ENCODE assay signal across 1 cellular context in the genomic region with DNA sequence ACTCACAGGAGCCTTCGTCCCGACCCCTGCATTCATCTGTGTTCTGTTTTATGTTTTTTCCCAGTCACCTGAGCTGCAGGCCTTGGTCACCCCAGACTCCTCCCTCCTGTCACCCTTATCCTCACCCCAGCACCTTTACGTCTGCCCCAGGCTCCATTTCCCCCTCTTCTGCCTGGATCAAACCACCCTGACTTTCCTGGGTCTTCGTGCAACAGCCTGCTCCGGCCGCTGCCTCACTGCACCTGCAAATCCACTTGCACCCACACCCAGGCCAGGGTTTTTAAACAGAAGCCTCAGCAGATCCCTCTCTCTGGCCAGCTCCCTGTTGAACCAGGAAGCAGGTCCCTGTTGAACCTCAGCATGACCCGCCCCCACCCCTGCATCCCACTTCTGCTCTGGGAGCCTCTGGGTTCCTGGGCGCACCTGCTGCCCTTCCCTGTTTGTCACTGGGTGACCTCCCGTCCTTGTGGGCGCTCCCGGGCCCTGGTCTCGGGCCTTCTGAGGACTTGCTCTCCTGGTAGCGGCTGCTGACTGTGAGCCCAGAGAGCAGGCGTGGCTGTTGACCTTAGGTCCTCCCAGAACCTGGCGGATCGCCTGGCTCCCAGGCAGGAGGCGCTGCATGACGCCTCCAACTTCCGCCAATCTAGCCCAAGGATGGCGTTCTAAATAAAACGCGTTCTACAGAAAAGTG.
A peak's percentile ranks its signal among the peaks of the same experiment; 100 is the strongest.
TF ChIP-seq lines count a peak whose summit lies in the region.

No MANE protein-coding gene starts in this region.

TF ChIP-seq in HepG2, 621 proteins besides CTCF, POLR2A, EP300 and RAD21 (continued from another document):
- TF ChIP-seq, protein P1, sequence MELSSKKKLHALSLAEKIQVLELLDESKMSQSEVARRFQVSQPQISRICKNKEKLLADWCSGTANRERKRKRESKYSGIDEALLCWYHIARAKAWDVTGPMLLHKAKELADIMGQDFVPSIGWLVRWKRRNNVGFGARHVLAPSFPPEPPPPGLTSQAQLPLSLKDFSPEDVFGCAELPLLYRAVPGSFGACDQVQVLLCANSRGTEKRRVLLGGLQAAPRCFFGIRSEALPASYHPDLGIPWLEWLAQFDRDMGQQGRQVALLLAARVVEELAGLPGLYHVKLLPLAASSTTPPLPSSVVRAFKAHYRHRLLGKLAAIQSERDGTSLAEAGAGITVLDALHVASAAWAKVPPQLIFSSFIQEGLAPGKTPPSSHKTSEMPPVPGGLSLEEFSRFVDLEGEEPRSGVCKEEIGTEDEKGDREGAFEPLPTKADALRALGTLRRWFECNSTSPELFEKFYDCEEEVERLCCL (CRISPR knock-in tag; IDR thresholded peaks at IDR 0.05; ENCODE audit: borderline replicate concordance): no peak; the same call in 1 of the 2 replicates
- TF ChIP-seq FOXP1 (IDR thresholded peaks at IDR 0.05) (no peak), FOXP1 (CRISPR knock-in tag; IDR thresholded peaks at IDR 0.05) (no peak), NRL (CRISPR knock-in tag; IDR thresholded peaks at IDR 0.05; ENCODE audit: borderline replicate concordance) (no peak), ZNF501 (CRISPR knock-in tag; IDR thresholded peaks at IDR 0.05) (peak; percentile 70), RXRA (CRISPR knock-in tag; IDR thresholded peaks at IDR 0.05) (peak; percentile 82), SALL1 (CRISPR knock-in tag; IDR thresholded peaks at IDR 0.05) (peak; percentile 41; the same call in 1 of the 2 replicates), RBFOX2 (IDR thresholded peaks at IDR 0.05; ENCODE audit: low read depth, low read length) (peak; percentile 49), MYC (CRISPR knock-in tag; IDR thresholded peaks at IDR 0.05; ENCODE audit: borderline replicate concordance) (peak; percentile 46; the same call in 1 of the 2 replicates), ZNF292 (CRISPR knock-in tag; IDR thresholded peaks at IDR 0.05; ENCODE audit: borderline replicate concordance, low read depth) (peak; percentile 25; the same call in 1 of the 2 replicates), ZFP62 (CRISPR knock-in tag; IDR thresholded peaks at IDR 0.05) (no peak), BORCS8-MEF2B (CRISPR knock-in tag; IDR thresholded peaks at IDR 0.05) (peak; percentile 67; the same call in 1 of the 2 replicates), HDAC2 (CRISPR knock-in tag; IDR thresholded peaks at IDR 0.05) (peak; percentile 56; the same call in 1 of the 2 replicates), POGZ (CRISPR knock-in tag; IDR thresholded peaks at IDR 0.05) (0 out of 2 replicates have a peak, but pooled peaks have one; percentile 29), SNAI1 (CRISPR knock-in tag; IDR thresholded peaks at IDR 0.05; ENCODE audit: borderline replicate concordance) (no peak)
- TF ChIP-seq, protein P2, sequence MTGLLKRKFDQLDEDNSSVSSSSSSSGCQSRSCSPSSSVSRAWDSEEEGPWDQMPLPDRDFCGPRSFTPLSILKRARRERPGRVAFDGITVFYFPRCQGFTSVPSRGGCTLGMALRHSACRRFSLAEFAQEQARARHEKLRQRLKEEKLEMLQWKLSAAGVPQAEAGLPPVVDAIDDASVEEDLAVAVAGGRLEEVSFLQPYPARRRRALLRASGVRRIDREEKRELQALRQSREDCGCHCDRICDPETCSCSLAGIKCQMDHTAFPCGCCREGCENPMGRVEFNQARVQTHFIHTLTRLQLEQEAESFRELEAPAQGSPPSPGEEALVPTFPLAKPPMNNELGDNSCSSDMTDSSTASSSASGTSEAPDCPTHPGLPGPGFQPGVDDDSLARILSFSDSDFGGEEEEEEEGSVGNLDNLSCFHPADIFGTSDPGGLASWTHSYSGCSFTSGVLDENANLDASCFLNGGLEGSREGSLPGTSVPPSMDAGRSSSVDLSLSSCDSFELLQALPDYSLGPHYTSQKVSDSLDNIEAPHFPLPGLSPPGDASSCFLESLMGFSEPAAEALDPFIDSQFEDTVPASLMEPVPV (CRISPR knock-in tag; IDR thresholded peaks at IDR 0.05): 0 out of 2 replicates have a peak, but pooled peaks have one; percentile 36
- TF ChIP-seq, protein P3, sequence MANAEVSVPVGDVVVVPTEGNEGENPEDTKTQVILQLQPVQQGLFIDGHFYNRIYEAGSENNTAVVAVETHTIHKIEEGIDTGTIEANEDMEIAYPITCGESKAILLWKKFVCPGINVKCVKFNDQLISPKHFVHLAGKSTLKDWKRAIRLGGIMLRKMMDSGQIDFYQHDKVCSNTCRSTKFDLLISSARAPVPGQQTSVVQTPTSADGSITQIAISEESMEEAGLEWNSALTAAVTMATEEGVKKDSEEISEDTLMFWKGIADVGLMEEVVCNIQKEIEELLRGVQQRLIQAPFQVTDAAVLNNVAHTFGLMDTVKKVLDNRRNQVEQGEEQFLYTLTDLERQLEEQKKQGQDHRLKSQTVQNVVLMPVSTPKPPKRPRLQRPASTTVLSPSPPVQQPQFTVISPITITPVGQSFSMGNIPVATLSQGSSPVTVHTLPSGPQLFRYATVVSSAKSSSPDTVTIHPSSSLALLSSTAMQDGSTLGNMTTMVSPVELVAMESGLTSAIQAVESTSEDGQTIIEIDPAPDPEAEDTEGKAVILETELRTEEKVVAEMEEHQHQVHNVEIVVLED (CRISPR knock-in tag; IDR thresholded peaks at IDR 0.05; ENCODE audit: borderline replicate concordance): peak; percentile 38; the same call in 1 of the 2 replicates
- TF ChIP-seq, protein P4, sequence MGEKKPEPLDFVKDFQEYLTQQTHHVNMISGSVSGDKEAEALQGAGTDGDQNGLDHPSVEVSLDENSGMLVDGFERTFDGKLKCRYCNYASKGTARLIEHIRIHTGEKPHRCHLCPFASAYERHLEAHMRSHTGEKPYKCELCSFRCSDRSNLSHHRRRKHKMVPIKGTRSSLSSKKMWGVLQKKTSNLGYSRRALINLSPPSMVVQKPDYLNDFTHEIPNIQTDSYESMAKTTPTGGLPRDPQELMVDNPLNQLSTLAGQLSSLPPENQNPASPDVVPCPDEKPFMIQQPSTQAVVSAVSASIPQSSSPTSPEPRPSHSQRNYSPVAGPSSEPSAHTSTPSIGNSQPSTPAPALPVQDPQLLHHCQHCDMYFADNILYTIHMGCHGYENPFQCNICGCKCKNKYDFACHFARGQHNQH (CRISPR knock-in tag; IDR thresholded peaks at IDR 0.05): peak; percentile 35; the same call in 1 of the 2 replicates
